13 cellular contexts compared by ENCODE assay signal in the genomic region with DNA sequence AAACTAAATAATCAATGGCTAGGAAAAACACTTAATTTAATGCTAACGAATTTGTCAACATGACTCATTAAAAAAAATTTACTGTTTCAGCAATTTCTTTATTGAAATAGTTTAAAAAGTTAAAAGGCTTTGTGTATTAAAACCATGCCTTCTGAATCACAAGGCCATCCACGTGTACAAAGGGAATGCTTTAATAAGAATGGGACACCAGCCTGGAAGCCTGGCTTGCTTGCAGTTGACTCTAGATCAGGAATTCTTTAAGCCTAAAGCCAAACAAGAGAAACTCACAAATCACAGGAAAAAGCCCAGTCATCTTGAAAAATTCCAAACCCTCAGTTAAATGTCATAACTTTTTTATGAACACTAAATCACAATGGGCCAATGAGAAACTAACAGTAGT.
A peak's percentile ranks its signal among the peaks of the same experiment; 100 is the strongest.
DNase-seq lines count a peak whose midpoint lies in the region; ATAC-seq, FAIRE-seq and TF ChIP-seq lines count a peak whose summit lies in the region.
"Had no signal": no experiment of that assay in that cellular context is flagged by ENCODE, and none has a peak within 500 bp of the region (broad histone marks: within the 10 kb centered on the region; RNA-seq: fewer than 3 reads in every experiment).

No MANE protein-coding gene starts in this region.

- H3K36me3 ChIP-seq in kidney (ENCODE audit: control insufficient read depth in 1 of 2, insufficient read depth in 2 of 2, low read length in 2 of 2): no peaks in the 10 kb centered on the region

- H3K9ac ChIP-seq in kidney (ENCODE audit: low read length in 2 of 2): no peak overlapping the region

- ATAC-seq in left ventricle myocardium superior (peak; percentile 43), sciatic nerve (peak; percentile 83), GM21528 (IDR thresholded peaks at IDR 0.05; ENCODE audit: low FRiP score, unreplicated experiment) (no peak), HG03108 (IDR thresholded peaks at IDR 0.05; ENCODE audit: unreplicated experiment) (no peak)
- ATAC-seq: left colon had no signal

- DNase-seq in GM04503 (ENCODE audit: low read depth) (peak; percentile 94), amniotic stem cell (lab: John Stamatoyannopoulos, UW) (peak; percentile 60), left ventricle myocardium superior (no peak), sciatic nerve (ENCODE audit: low spot score) (no peak), kidney (no peak), frontal cortex (ENCODE audit: low spot score in 2 of 2) (no peak)
- DNase-seq: activated gamma-delta T cell; effector CD4-positive, alpha-beta T cell; stimulated activated CD8-positive, alpha-beta memory T cell treated with anti-CD3 and anti-CD28 coated beads, Interleukin-4, amount 100 ng/mL, for 48 hours had no signal

- H3K4me3 ChIP-seq in kidney (ENCODE audit: low read length in 2 of 2): no peak overlapping the region

- intact Hi-C loops in left ventricle myocardium superior (cut with micrococcal nuclease) (no loop called here), sciatic nerve (cut with DNase I) (no loop called here), kidney (cut with DNase I) (no loop called here)

- TF ChIP-seq CTCF in kidney (IDR thresholded peaks at IDR 0.05; ENCODE audit: borderline replicate concordance, extremely low read depth, insufficient read depth): no peak

- FAIRE-seq in kidney (lab: Jason Lieb, UNC) (no peak), frontal cortex (lab: Jason Lieb, UNC) (no peak)

- H3K27ac ChIP-seq in kidney (ENCODE audit: low read depth in 2 of 2, low read length in 2 of 2): no peak overlapping the region
- H3K27ac ChIP-seq: VCaP had no signal

- H3K9me3 ChIP-seq in kidney (ENCODE audit: control insufficient read depth in 1 of 2, low read length in 2 of 2): no peaks in the 10 kb centered on the region

- H3K4me1 ChIP-seq in kidney (ENCODE audit: control insufficient read depth in 1 of 2, insufficient read depth in 1 of 2, low read depth in 1 of 2, low read length in 2 of 2): no peaks in the 10 kb centered on the region

Comparison
In these comparisons a context has a peak if more than half of its experiments do, and no peak if none do; other contexts are left out.
1. DNase-seq: peak in GM04503 (single experiment) and amniotic stem cell (single experiment); none in left ventricle myocardium superior (single experiment), sciatic nerve (single experiment), kidney (single experiment) and frontal cortex (0 of 2).
2. ATAC-seq: peak in left ventricle myocardium superior (single experiment) and sciatic nerve (single experiment); none in GM21528 (single experiment) and HG03108 (single experiment).